ENCODE assay signal across 24 cellular contexts in genomic region chr4:55127521-55127920, GRCh38. TPM values are rescaled to one million over a fixed set of nuclear protein-coding genes. Genes with fewer than 3 reads are reported as not detected.
"Had no signal": no experiment of that assay in that cellular context is flagged by ENCODE, and none has a peak within 500 bp of the region (broad histone marks: within the 10 kb centered on the region; RNA-seq: fewer than 3 reads in every experiment).

No MANE protein-coding gene starts in this region.

- H3K27ac ChIP-seq: adrenal gland, body of pancreas, coronary artery, thoracic aorta, upper lobe of left lung had no signal

- H3K36me3 ChIP-seq: adrenal gland, thoracic aorta, upper lobe of left lung had no signal

- H3K4me3 Mint-ChIP-seq: activated CD4-positive, alpha-beta T cell treated with anti-CD3 and anti-CD28 coated beads for 36 hours; activated T-helper 1 cell treated with anti-CD3 and anti-CD28 coated beads, Interleukin-12 subunit alpha, Interleukin-12 subunit beta, Interleukin-2, Interleukin-4 antibody, amounts not matched to agents 30 ng/mL and 10 ng/mL and 1 ng/mL, durations not matched to agents 14 hours and 24 hours and 36 hours; stimulated activated naive B cell treated with anti-CD40 and anti-IgM and Interleukin-4, amounts not matched to agents 10 μg/mL and 1 μg/mL and 100 μg/mL, for 72 hours had no signal

- H3K4me1 ChIP-seq: adrenal gland had no signal

- H3K9me3 Mint-ChIP-seq: activated naive CD4-positive, alpha-beta T cell treated with anti-CD3 and anti-CD28 coated beads, Interleukin-2, amount 50 U/mL, for 72 hours; activated T-helper 1 cell treated with anti-CD3 and anti-CD28 coated beads, Interleukin-12 subunit alpha, Interleukin-12 subunit beta, Interleukin-2, Interleukin-4 antibody, amounts not matched to agents 30 ng/mL and 10 ng/mL and 1 ng/mL, durations not matched to agents 14 hours and 24 hours and 36 hours had no signal

- H3K4me1 Mint-ChIP-seq: stimulated activated naive B cell treated with anti-CD40 and anti-IgM and Interleukin-4, amounts not matched to agents 10 μg/mL and 1 μg/mL and 100 μg/mL, for 72 hours had no signal

- H3K4me3 ChIP-seq: adrenal gland, body of pancreas, coronary artery, lung, thoracic aorta, upper lobe of left lung had no signal

- H3K27ac Mint-ChIP-seq: activated CD4-positive, alpha-beta T cell treated with anti-CD3 and anti-CD28 coated beads for 36 hours; activated naive CD4-positive, alpha-beta T cell treated with anti-CD3 and anti-CD28 coated beads, Interleukin-2, amount 50 U/mL, for 72 hours; activated T-helper 1 cell treated with anti-CD3 and anti-CD28 coated beads, Interleukin-12 subunit alpha, Interleukin-12 subunit beta, Interleukin-2, Interleukin-4 antibody, amounts not matched to agents 30 ng/mL and 10 ng/mL and 1 ng/mL, durations not matched to agents 14 hours and 24 hours and 36 hours; nephron progenitor cell; stimulated activated naive B cell treated with anti-CD40 and anti-IgM and Interleukin-4, amounts not matched to agents 10 μg/mL and 1 μg/mL and 100 μg/mL, for 72 hours; WTC11 had no signal

- ATAC-seq: activated CD4-positive, alpha-beta T cell treated with anti-CD3 and anti-CD28 coated beads for 36 hours; activated naive CD4-positive, alpha-beta T cell treated with anti-CD3 and anti-CD28 coated beads, Interleukin-2, amount 50 U/mL, for 72 hours; body of pancreas; left lobe of liver; stimulated activated naive B cell treated with anti-CD40 and anti-IgM and Interleukin-4, amounts not matched to agents 10 μg/mL and 1 μg/mL and 100 μg/mL, for 72 hours; WTC11 had no signal

- H3K9me3 ChIP-seq: adrenal gland, body of pancreas, thoracic aorta, upper lobe of left lung had no signal

- DNase-seq: activated CD4-positive, alpha-beta T cell treated with anti-CD3 and anti-CD28 coated beads for 36 hours; activated CD4-positive, alpha-beta T cell treated with anti-CD3 and anti-CD28 coated beads, Interleukin-2, amount 50 U/mL, for 48 hours; activated gamma-delta T cell treated with Interleukin-2 at 50 U/mL for 16 hours; activated T-cell treated with anti-CD3 and anti-CD28 coated beads for 4 hours; adrenal gland; body of pancreas; central memory CD4-positive, alpha-beta T cell; erythroblast; head of caudate nucleus; kidney; midbrain; nephron progenitor cell; nucleus accumbens; stimulated activated naive B cell treated with anti-CD40 and anti-IgM and Interleukin-4, amounts not matched to agents 10 μg/mL and 1 μg/mL and 100 μg/mL, for 72 hours; T1000; upper lobe of left lung had no signal

RNA-seq across cellular contexts. Expression of gene KDR, which starts 2.1 kb away (rescaled TPM):
- total RNA-seq: activated CD4-positive, alpha-beta T cell treated with anti-CD3 and anti-CD28 coated beads for 36 hours; activated naive CD4-positive, alpha-beta T cell treated with anti-CD3 and anti-CD28 coated beads, Interleukin-2, amount 50 U/mL, for 72 hours; activated T-helper 1 cell treated with anti-CD3 and anti-CD28 coated beads, Interleukin-12 subunit alpha, Interleukin-12 subunit beta, Interleukin-2, Interleukin-4 antibody, amounts not matched to agents 30 ng/mL and 10 ng/mL and 1 ng/mL, durations not matched to agents 14 hours and 24 hours and 36 hours; T-helper 1 cell treated with Interleukin-12 subunit alpha and Interleukin-12 subunit beta and Interleukin-4 antibody, amounts not matched to agents 30 ng/mL and 1 ng/mL, for 36 hours had no signal
